10 cellular contexts compared by ENCODE assay signal in the genomic region with DNA sequence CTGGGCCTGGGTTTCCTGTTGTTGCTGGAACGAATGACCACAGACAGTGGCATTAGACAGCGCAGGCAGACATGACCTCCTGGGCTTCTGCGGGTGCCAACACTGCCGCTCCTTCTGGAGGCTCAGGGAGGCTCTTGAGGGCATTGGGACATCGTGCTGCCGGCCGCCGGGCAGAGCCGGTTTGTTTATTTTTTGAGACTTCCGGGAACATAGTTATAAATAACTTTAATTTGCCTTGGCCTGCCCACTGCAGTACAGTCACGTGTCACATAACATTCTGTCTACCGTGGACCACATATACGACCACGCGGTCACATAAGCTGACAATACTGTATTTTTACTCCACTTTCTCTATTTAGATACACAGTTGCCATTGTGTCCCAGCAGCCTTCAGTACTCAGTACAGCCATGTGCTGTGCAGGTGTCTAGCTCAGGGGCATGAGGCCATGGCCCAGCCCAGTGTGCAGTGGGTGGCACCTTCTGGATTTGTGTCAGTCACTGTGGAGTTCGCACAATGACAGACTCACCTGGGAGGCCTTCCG. TPM values are rescaled to one million over a fixed set of nuclear protein-coding genes. Genes with fewer than 3 reads are reported as not detected.
DNase-seq lines count a peak whose midpoint lies in the region; ATAC-seq and TF ChIP-seq lines count a peak whose summit lies in the region.
"Had no signal": no experiment of that assay in that cellular context is flagged by ENCODE, and none has a peak within 500 bp of the region (broad histone marks: within the 10 kb centered on the region; RNA-seq: fewer than 3 reads in every experiment).

No MANE protein-coding gene starts in this region.

- WGBS in hepatocyte (ENCODE audit: low lambda C conversion rate, missing lambda C conversion rate): 79% methylated on average over 17 of the region's 17 CpGs

- H3K36me3 Mint-ChIP-seq in activated B cell treated with CpG ODN at 0.5 μM for 24 hours (ENCODE audit: low read depth): peaks cover 41% of the 10 kb centered on the region

- no peaks in the 10 kb centered on the region for H3K79me2 ChIP-seq in hepatocyte

- peak overlapping the region; percentile 44 for H3K27ac Mint-ChIP-seq in activated B cell treated with CpG ODN at 0.5 μM for 24 hours

- no peak overlapping the region for H3K4me2 ChIP-seq in hepatocyte

- ATAC-seq in GM18867 (IDR thresholded peaks at IDR 0.05; ENCODE audit: unreplicated experiment) (peak; percentile 50), activated B cell treated with CpG ODN at 0.5 μM for 24 hours (ENCODE audit: low read depth) (peak; percentile 9), GM19395 (IDR thresholded peaks at IDR 0.05; ENCODE audit: unreplicated experiment) (no peak), HG03520 (IDR thresholded peaks at IDR 0.05; ENCODE audit: unreplicated experiment) (no peak)

- H3K9me2 ChIP-seq in hepatocyte (replicated peaks; ENCODE audit: insufficient read depth): no peaks in the 10 kb centered on the region

- H3K27me3 ChIP-seq in hepatocyte (no peaks in the 10 kb centered on the region), subcutaneous abdominal adipose tissue (ENCODE audit: control insufficient read depth in 5 of 5, insufficient read depth in 4 of 5, low read length in 5 of 5) (no peaks in the 10 kb centered on the region)

- intact Hi-C loops in activated B cell treated with CpG ODN at 0.5 μM for 24 hours (cut with micrococcal nuclease): loop anchor here (2.0 kb wide), 1 partner anchor 29 kb away; a partner anchor contains a TSS

- H3K9ac ChIP-seq in subcutaneous abdominal adipose tissue (ENCODE audit: low read length in 5 of 5): no peak overlapping the region

- H3K4me1 ChIP-seq in hepatocyte (ENCODE audit: insufficient read depth) (no peaks in the 10 kb centered on the region), subcutaneous abdominal adipose tissue (ENCODE audit: control insufficient read depth in 5 of 5, insufficient read depth in 5 of 5, low read length in 5 of 5) (peaks cover 6 to 26% (median 16%) of the 10 kb centered on the region in 5 donors)

- CTCF ChIA-PET in activated B cell treated with CpG ODN at 0.5 μM for 24 hours (lab: Charles Lee): interaction anchor here (1.0 kb wide), 1 partner anchor 33 kb away, joined by 3 read pairs; no protein-coding TSS in a partner anchor

- POLR2A ChIA-PET in activated B cell treated with CpG ODN at 0.5 μM for 24 hours (lab: Charles Lee): interaction anchor here (0.7 to 3.2 kb wide), 6 partner anchors 8 to 183 kb away, joined by 3 to 20 read pairs (median 4); a partner anchor contains a TSS

- no peaks in the 10 kb centered on the region for H3K27me3 Mint-ChIP-seq in activated B cell treated with CpG ODN at 0.5 μM for 24 hours

- no peak overlapping the region for H3K27ac ChIP-seq in hepatocyte
- H3K27ac ChIP-seq in subcutaneous abdominal adipose tissue (ENCODE audit: low read depth, low read length): peak overlapping the region; percentile 38

- peaks cover 39% of the 10 kb centered on the region for H3K4me1 Mint-ChIP-seq in activated B cell treated with CpG ODN at 0.5 μM for 24 hours

- peak overlapping the region; percentile 33 for H3K4me3 Mint-ChIP-seq in activated B cell treated with CpG ODN at 0.5 μM for 24 hours

- DNase-seq in activated B cell treated with CpG ODN at 0.5 μM for 24 hours (no peak), hepatocyte (ENCODE audit: low spot score) (peak; percentile 6), NCI-H345 treated with DMSO at 0.1 percent for 48 hours (lab: John Stamatoyannopoulos, UW; ENCODE audit: unreplicated experiment) (no peak), 8988T (no peak)
- DNase-seq: NCI-H2081 treated with DMSO at 0.1 percent for 48 hours had no signal

- no peaks in the 10 kb centered on the region for H3K9me3 Mint-ChIP-seq in activated B cell treated with CpG ODN at 0.5 μM for 24 hours

- no peak for TF ChIP-seq CTCF in activated B cell treated with CpG ODN at 0.5 μM for 24 hours (IDR thresholded peaks at IDR 0.05)
- no peak for TF ChIP-seq CTCF in hepatocyte (IDR thresholded peaks at IDR 0.05; ENCODE audit: poor library complexity)

- no peaks in the 10 kb centered on the region for H4K20me1 ChIP-seq in hepatocyte (ENCODE audit: insufficient read depth, poor library complexity, severe bottlenecking)

- no peak overlapping the region for H3K4me3 ChIP-seq in hepatocyte
- H3K4me3 ChIP-seq in subcutaneous abdominal adipose tissue (ENCODE audit: low read depth in 1 of 5, low read length in 5 of 5): peak overlapping the region in 4 of 5 donors; percentile 4 to 42 (median 22)

- H3K36me3 ChIP-seq in hepatocyte (replicated peaks; ENCODE audit: insufficient read depth, low read depth) (no peaks in the 10 kb centered on the region), subcutaneous abdominal adipose tissue (ENCODE audit: control insufficient read depth in 5 of 5, insufficient read depth in 5 of 5, low read length in 5 of 5) (peaks cover 0 to 74% (median 62%) of the 10 kb centered on the region in 5 donors)

- H3K9me3 ChIP-seq in hepatocyte (ENCODE audit: low read depth): no peaks in the 10 kb centered on the region
- H3K9me3 ChIP-seq in subcutaneous abdominal adipose tissue (ENCODE audit: control insufficient read depth in 5 of 5, low read length in 5 of 5): no peaks in the 10 kb centered on the region

- H2AFZ ChIP-seq in hepatocyte: no peak overlapping the region

RNA-seq across cellular contexts. Expression of a gene that starts 8.2 kb away (rescaled TPM):
- total RNA-seq in activated B cell treated with CpG ODN at 0.5 μM for 24 hours: 7.9 and 9.1 TPM in 2 replicates
- 13.7 and 14.4 TPM in 2 replicates for total RNA-seq in hepatocyte
- 8.0 and 10.1 TPM in 2 replicates for polyA plus RNA-seq in hepatocyte

RNA-seq across cellular contexts. Expression of a gene that starts 14.2 kb away (rescaled TPM):
- total RNA-seq in activated B cell treated with CpG ODN at 0.5 μM for 24 hours: 56.1 and 58.2 TPM in 2 replicates
- 36.4 and 41.4 TPM in 2 replicates for total RNA-seq in hepatocyte
- 61.1 and 63.5 TPM in 2 replicates for polyA plus RNA-seq in hepatocyte

RNA-seq across cellular contexts. Expression of a gene that starts 18.2 kb away (rescaled TPM):
- total RNA-seq in activated B cell treated with CpG ODN at 0.5 μM for 24 hours (0.37 TPM in 1 of 2 replicates, not detected in the other), hepatocyte (not detected in 2 replicates)
- polyA plus RNA-seq in hepatocyte: 1.5 and 2.5 TPM in 2 replicates
- total RNA-seq: kidney epithelial cell had no signal

RNA-seq across cellular contexts. Expression of a gene that starts 28.2 kb away (rescaled TPM):
- 182 and 197 TPM in 2 replicates for total RNA-seq in activated B cell treated with CpG ODN at 0.5 μM for 24 hours
- 309 and 313 TPM in 2 replicates for total RNA-seq in hepatocyte
- 388 and 446 TPM in 2 replicates for polyA plus RNA-seq in hepatocyte

RNA-seq across cellular contexts. Expression of a gene that starts 32.8 kb away (rescaled TPM):
- total RNA-seq in activated B cell treated with CpG ODN at 0.5 μM for 24 hours: 1.9 and 3.0 TPM in 2 replicates
- 5.3 and 8.2 TPM in 2 replicates for total RNA-seq in hepatocyte
- 13.1 and 18.7 TPM in 2 replicates for polyA plus RNA-seq in hepatocyte

Comparison
In these comparisons a context has a peak if more than half of its experiments do, and no peak if none do; other contexts are left out.
1. ATAC-seq: peak in GM18867 (single experiment) and activated B cell treated with CpG ODN at 0.5 μM for 24 hours (single experiment); none in GM19395 (single experiment) and HG03520 (single experiment).